Comparison of ENCODE assay signal across 11 cellular contexts in the genomic region with DNA sequence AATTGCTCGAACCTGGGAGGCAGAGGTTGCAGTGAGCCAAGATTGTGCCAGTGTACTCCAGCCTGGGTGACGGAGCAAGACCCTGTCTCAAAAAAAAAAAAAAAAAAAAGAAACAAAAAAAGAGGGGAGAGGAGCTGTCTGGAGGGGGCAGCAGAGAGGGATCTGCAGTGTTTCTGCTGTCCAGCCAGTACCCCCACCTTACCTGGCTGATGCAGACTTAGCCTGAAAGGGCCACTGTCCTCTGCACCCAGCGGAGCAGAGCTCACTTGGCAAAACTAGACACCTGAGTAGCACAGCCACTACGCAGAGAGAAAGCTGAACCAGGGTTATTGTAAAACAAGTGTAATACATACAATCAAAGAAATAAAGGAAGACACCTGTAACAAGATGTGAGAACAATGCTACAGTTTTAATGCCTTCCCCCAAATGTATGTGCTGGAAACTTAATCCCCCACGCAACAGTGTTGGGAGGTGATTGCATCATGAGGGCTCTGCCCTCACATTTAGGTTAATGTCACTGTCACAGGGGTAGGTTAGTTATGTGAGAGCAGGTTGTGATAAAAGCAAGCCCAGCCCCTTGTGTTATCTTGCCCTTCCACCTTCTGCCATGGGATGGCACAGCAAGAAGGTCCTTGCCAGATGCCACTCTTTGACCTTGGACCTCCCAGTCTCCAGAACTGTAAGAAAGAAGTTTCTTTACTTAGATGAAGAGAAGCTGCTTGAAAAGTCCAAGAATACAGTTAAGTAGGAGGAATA.
A peak's percentile ranks its signal among the peaks of the same experiment; 100 is the strongest.
DNase-seq lines count a peak whose midpoint lies in the region; ATAC-seq and TF ChIP-seq lines count a peak whose summit lies in the region.
"Had no signal": no experiment of that assay in that cellular context is flagged by ENCODE, and none has a peak within 500 bp of the region (broad histone marks: within the 10 kb centered on the region; RNA-seq: fewer than 3 reads in every experiment).

No MANE protein-coding gene starts in this region.

- H3K4me1 ChIP-seq in smooth muscle cell (ENCODE audit: low read depth) (peaks cover 19% of the 10 kb centered on the region), psoas muscle (peaks cover 14% of the 10 kb centered on the region)
- H3K4me1 ChIP-seq: pancreas had no signal

- no peak for ATAC-seq in HG02798 (IDR thresholded peaks at IDR 0.05; ENCODE audit: poor library complexity, unreplicated experiment)
- no peak for ATAC-seq in psoas muscle
- ATAC-seq: pancreas had no signal

- no peak overlapping the region for H3K4me2 ChIP-seq in smooth muscle cell

- H3K36me3 ChIP-seq in smooth muscle cell (ENCODE audit: low read depth) (no peaks in the 10 kb centered on the region), psoas muscle (ENCODE audit: insufficient read depth in 1 of 2, low read depth in 1 of 2) (peaks cover 0 to 15% of the 10 kb centered on the region in 2 donors)

- intact Hi-C loops in psoas muscle (cut with DNase I), result no loop called here

- TF ChIP-seq CTCF in NB4 (IDR thresholded peaks at IDR 0.05; ENCODE audit: low read depth, low read length) (peak; percentile 35), cardiac fibroblast (IDR thresholded peaks at IDR 0.05; ENCODE audit: low read depth, low read length) (peak; percentile 8), smooth muscle cell (IDR thresholded peaks at IDR 0.05; ENCODE audit: borderline replicate concordance, insufficient read depth, poor library complexity, severe bottlenecking) (peak; percentile 17), psoas muscle (IDR thresholded peaks at IDR 0.05) (no peak)

- 99% methylated on average over 4 of the region's 5 CpGs for WGBS in smooth muscle cell (ENCODE audit: low lambda C conversion rate)
- WGBS in psoas muscle, 3 donors, result 96 to 98% (median 98%) methylated on average over 5 of the region's 5 CpGs

- H3K4me3 ChIP-seq in NB4 (ENCODE audit: low read depth, low read length), result no peak overlapping the region
- H3K4me3 ChIP-seq in cardiac fibroblast (replicated peaks in 1 of 2; ENCODE audit: low read depth in 2 of 2, low read length in 2 of 2), result no peak overlapping the region
- H3K4me3 ChIP-seq in smooth muscle cell, result no peak overlapping the region
- H3K4me3 ChIP-seq in psoas muscle, result no peak overlapping the region
- H3K4me3 ChIP-seq: pancreas had no signal

- H2AFZ ChIP-seq in smooth muscle cell (ENCODE audit: low read depth), result no peak overlapping the region

- H3K79me2 ChIP-seq in smooth muscle cell (ENCODE audit: low read depth), result no peaks in the 10 kb centered on the region

- no peaks in the 10 kb centered on the region for H4K20me1 ChIP-seq in smooth muscle cell (ENCODE audit: low read depth)

- H3F3A ChIP-seq in smooth muscle cell (ENCODE audit: low read depth), result no peaks in the 10 kb centered on the region

- no peak overlapping the region for H3K9ac ChIP-seq in smooth muscle cell (ENCODE audit: low read depth)

- TF ChIP-seq POLR2A in NB4 (IDR thresholded peaks at IDR 0.05; ENCODE audit: extremely low read depth, insufficient read length), result no peak

- H3K27ac ChIP-seq in smooth muscle cell (ENCODE audit: low read depth), result no peak overlapping the region
- no peak overlapping the region for H3K27ac ChIP-seq in psoas muscle
- H3K27ac ChIP-seq: pancreas had no signal

- DNase-seq in activated effector memory CD4-positive, alpha-beta T cell treated with anti-CD3 and anti-CD28 coated beads, Interleukin-2, amount 50 U/mL, for 16 hours, result peak; percentile 62
- DNase-seq in activated effector memory CD4-positive, alpha-beta T cell treated with Interleukin-2 at 50 U/mL for 16 hours, result no peak
- DNase-seq in NB4 (ENCODE audit: low read depth) (peak; percentile 32), cardiac fibroblast (ENCODE audit: low read depth in 2 of 2) (no peak), smooth muscle cell (lab: John Stamatoyannopoulos, UW; ENCODE audit: unreplicated experiment) (no peak), NCI-H2081 treated with DMSO at 0.1 percent for 48 hours (lab: John Stamatoyannopoulos, UW) (no peak), psoas muscle (no peak)
- DNase-seq: activated CD4-positive, alpha-beta T cell treated with anti-CD3 and anti-CD28 coated beads for 4 hours; KBM-7; pancreas had no signal

- no peaks in the 10 kb centered on the region for H3K27me3 ChIP-seq in smooth muscle cell (ENCODE audit: low read depth)
- H3K27me3 ChIP-seq in psoas muscle (ENCODE audit: insufficient read depth in 3 of 3, low read length in 2 of 3), result no peaks in the 10 kb centered on the region
- H3K27me3 ChIP-seq: pancreas had no signal

- H3K9me3 ChIP-seq in smooth muscle cell (replicated peaks; ENCODE audit: low read depth), result no peaks in the 10 kb centered on the region
- H3K9me3 ChIP-seq in psoas muscle, result no peaks in the 10 kb centered on the region
- H3K9me3 ChIP-seq: pancreas had no signal

Comparison
In these comparisons a context has a peak if more than half of its experiments do, and no peak if none do; other contexts are left out.
1. DNase-seq: peak in activated effector memory CD4-positive, alpha-beta T cell treated with anti-CD3 and anti-CD28 coated beads, Interleukin-2, amount 50 U/mL, for 16 hours (single experiment) and NB4 (single experiment); none in activated effector memory CD4-positive, alpha-beta T cell treated with Interleukin-2 at 50 U/mL for 16 hours (single experiment), cardiac fibroblast (0 of 2), smooth muscle cell (single experiment), NCI-H2081 treated with DMSO at 0.1 percent for 48 hours (single experiment) and psoas muscle (0 of 2).